In genomic region chr18:69400253-69400975, GRCh38 we compare ENCODE assay signal across 1 cellular context.
A peak's percentile ranks its signal among the peaks of the same experiment; 100 is the strongest.
TF ChIP-seq lines count a peak whose summit lies in the region.

Gene DOK6 (plus strand): TSS chr18:69400888.

TF ChIP-seq in HepG2, 621 proteins besides CTCF, POLR2A, EP300 and RAD21 (continued from another document and continues in another):
- TF ChIP-seq HOXD1 (CRISPR knock-in tag; IDR thresholded peaks at IDR 0.05): 0 out of 2 replicates have a peak, but pooled peaks have one; percentile 24
- peak; percentile 81 for TF ChIP-seq ZNF792 (CRISPR knock-in tag; IDR thresholded peaks at IDR 0.05)
- peak; percentile 69 for TF ChIP-seq FOXA3 (CRISPR knock-in tag; IDR thresholded peaks at IDR 0.05)
- no peak for TF ChIP-seq RCOR2 (CRISPR knock-in tag; IDR thresholded peaks at IDR 0.05)
- no peak for TF ChIP-seq ZNF18 (CRISPR knock-in tag; IDR thresholded peaks at IDR 0.05; ENCODE audit: insufficient replicate concordance)
- no peak for TF ChIP-seq ZMAT5 (CRISPR knock-in tag; IDR thresholded peaks at IDR 0.05; ENCODE audit: borderline replicate concordance, low read depth)
- no peak for TF ChIP-seq MLXIP (CRISPR knock-in tag; IDR thresholded peaks at IDR 0.05; ENCODE audit: borderline replicate concordance)
- no peak for TF ChIP-seq ZNF296 (CRISPR knock-in tag; conservative IDR thresholded peaks at IDR 0.05)
- peak; percentile 89 for TF ChIP-seq PITX1 (CRISPR knock-in tag; IDR thresholded peaks at IDR 0.05)
- TF ChIP-seq EEA1 (CRISPR knock-in tag; IDR thresholded peaks at IDR 0.05; ENCODE audit: borderline replicate concordance): 0 out of 2 replicates have a peak, but pooled peaks have one; percentile 41
- no peak for TF ChIP-seq U2AF2 (IDR thresholded peaks at IDR 0.05; ENCODE audit: low read depth, low read length)
- TF ChIP-seq ZBTB40 (IDR thresholded peaks at IDR 0.05): no peak
- no peak for TF ChIP-seq ZBTB40 (CRISPR knock-in tag; IDR thresholded peaks at IDR 0.05)
- TF ChIP-seq TGIF2 (CRISPR knock-in tag; IDR thresholded peaks at IDR 0.05): peak; percentile 72
- peak; percentile 34; the same call in 1 of the 2 replicates for TF ChIP-seq GABPB1 (CRISPR knock-in tag; IDR thresholded peaks at IDR 0.05)
- peak; percentile 28; the same call in 1 of the 2 replicates for TF ChIP-seq GMEB1 (CRISPR knock-in tag; IDR thresholded peaks at IDR 0.05; ENCODE audit: borderline replicate concordance)
- peak; percentile 55; the same call in 1 of the 2 replicates for TF ChIP-seq PRDM10 (CRISPR knock-in tag; IDR thresholded peaks at IDR 0.05; ENCODE audit: low read depth)
- TF ChIP-seq XRCC5 (optimal IDR thresholded peaks at IDR 0.05; ENCODE audit: low read length): peak; percentile 68
- TF ChIP-seq IRF9 (CRISPR knock-in tag; IDR thresholded peaks at IDR 0.05; ENCODE audit: borderline replicate concordance): peak; percentile 78
- peak; percentile 90 for TF ChIP-seq POLR2G (IDR thresholded peaks at IDR 0.05; ENCODE audit: low read depth, low read length)
- TF ChIP-seq ZNF143 (CRISPR knock-in tag; IDR thresholded peaks at IDR 0.05): no peak
- TF ChIP-seq ZNF468 (CRISPR knock-in tag; IDR thresholded peaks at IDR 0.05): no peak
- TF ChIP-seq ZFP90 (CRISPR knock-in tag; IDR thresholded peaks at IDR 0.05; ENCODE audit: borderline replicate concordance): 0 out of 2 replicates have a peak, but pooled peaks have one; percentile 49
- TF ChIP-seq TBX3 (IDR thresholded peaks at IDR 0.05; ENCODE audit: borderline replicate concordance): no peak
- peak; percentile 33; the same call in 1 of the 2 replicates for TF ChIP-seq FOXO1 (CRISPR knock-in tag; IDR thresholded peaks at IDR 0.05)
- TF ChIP-seq ETV5 (CRISPR knock-in tag; IDR thresholded peaks at IDR 0.05; ENCODE audit: borderline replicate concordance): peak; percentile 20; the same call in 1 of the 2 replicates
- TF ChIP-seq ZBTB42 (CRISPR knock-in tag; IDR thresholded peaks at IDR 0.05): no peak
- TF ChIP-seq ZNF503 (CRISPR knock-in tag; IDR thresholded peaks at IDR 0.05): 0 out of 2 replicates have a peak, but pooled peaks have one; percentile 38
- no peak for TF ChIP-seq TCF7L2 (IDR thresholded peaks at IDR 0.05; ENCODE audit: low read depth, low read length)
- 0 out of 2 replicates have a peak, but pooled peaks have one; percentile 29 for TF ChIP-seq PPARG (CRISPR knock-in tag; conservative IDR thresholded peaks at IDR 0.05)
- 0 out of 2 replicates have a peak, but pooled peaks have one; percentile 36 for TF ChIP-seq ZIK1 (CRISPR knock-in tag; IDR thresholded peaks at IDR 0.05; ENCODE audit: borderline replicate concordance, low read depth)
- no peak for TF ChIP-seq NPAS2 (CRISPR knock-in tag; IDR thresholded peaks at IDR 0.05; ENCODE audit: borderline replicate concordance)
- TF ChIP-seq THAP11 (CRISPR knock-in tag; IDR thresholded peaks at IDR 0.05): peak; percentile 57; the same call in 1 of the 2 replicates
- no peak for TF ChIP-seq NR2F6 (IDR thresholded peaks at IDR 0.05)
- TF ChIP-seq NR2F6 (CRISPR knock-in tag; IDR thresholded peaks at IDR 0.05): peak; percentile 20; the same call in 1 of the 2 replicates
- TF ChIP-seq ZNF891 (CRISPR knock-in tag; IDR thresholded peaks at IDR 0.05): peak; percentile 62; the same call in 1 of the 2 replicates
- peak; percentile 32; the same call in 1 of the 2 replicates for TF ChIP-seq YEATS2 (CRISPR knock-in tag; IDR thresholded peaks at IDR 0.05; ENCODE audit: borderline replicate concordance)
